In genomic region chr20:58650776-58651547, GRCh38 we compare ENCODE assay signal across 8 cellular contexts. TPM values are rescaled to one million over a fixed set of nuclear protein-coding genes. Genes with fewer than 3 reads are reported as not detected.
DNase-seq lines count a peak whose midpoint lies in the region; ATAC-seq lines count a peak whose summit lies in the region.

A gene with protein sequence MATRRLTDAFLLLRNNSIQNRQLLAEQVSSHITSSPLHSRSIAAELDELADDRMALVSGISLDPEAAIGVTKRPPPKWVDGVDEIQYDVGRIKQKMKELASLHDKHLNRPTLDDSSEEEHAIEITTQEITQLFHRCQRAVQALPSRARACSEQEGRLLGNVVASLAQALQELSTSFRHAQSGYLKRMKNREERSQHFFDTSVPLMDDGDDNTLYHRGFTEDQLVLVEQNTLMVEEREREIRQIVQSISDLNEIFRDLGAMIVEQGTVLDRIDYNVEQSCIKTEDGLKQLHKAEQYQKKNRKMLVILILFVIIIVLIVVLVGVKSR (plus strand): TSS chr20:58651283. CDS start chr20:58652007, 724 bp downstream.

- H3K27me3 Mint-ChIP-seq in natural killer cell treated with Interleukin-12 subunit alpha and Interleukin-12 subunit beta and Interleukin-15 and Interleukin-18, amount 100 ng/mL, for 72 hours = no peaks in the 10 kb centered on the region

- peak within 1 kb of the TSS; percentile 97 to 98 for H3K27ac Mint-ChIP-seq in natural killer cell treated with Interleukin-12 subunit alpha and Interleukin-12 subunit beta and Interleukin-15 and Interleukin-18, amount 100 ng/mL, for 72 hours

- peak; percentile 59 for ATAC-seq in GM21825 (IDR thresholded peaks at IDR 0.05; ENCODE audit: unreplicated experiment)
- ATAC-seq in natural killer cell treated with Interleukin-12 subunit alpha and Interleukin-12 subunit beta and Interleukin-15 and Interleukin-18, amount 100 ng/mL, for 72 hours = peak; percentile 91 to 94

- peaks cover 12 to 25% of the 10 kb centered on the region in 2 donors for H3K4me1 Mint-ChIP-seq in natural killer cell treated with Interleukin-12 subunit alpha and Interleukin-12 subunit beta and Interleukin-15 and Interleukin-18, amount 100 ng/mL, for 72 hours (ENCODE audit: low read depth in 2 of 2)

- DNase-seq in DMS79 (lab: John Stamatoyannopoulos, UW) (peak; percentile 87), LHCN-M2 (ENCODE audit: low read depth) (peak; percentile 94), RPMI8226 (peak; percentile 95), fibroblast of peridontal ligament (ENCODE audit: extremely low read depth) (peak; percentile 89)
- peak; percentile 83 for DNase-seq in activated T-helper 9 cell treated with anti-CD3 and anti-CD28 coated beads, Interleukin-2, amount 50 U/mL, for 16 hours (ENCODE audit: low read depth)
- DNase-seq in natural killer cell treated with Interleukin-12 subunit alpha and Interleukin-12 subunit beta and Interleukin-15 and Interleukin-18, amount 100 ng/mL, for 72 hours (ENCODE audit: low spot score) = peak; percentile 89
- peak; percentile 83 for DNase-seq in stimulated activated naive CD4-positive, alpha-beta T cell treated with Interleukin-2 at 50 U/mL for 16 hours (lab: John Stamatoyannopoulos, UW)

- H3K4me3 Mint-ChIP-seq in natural killer cell treated with Interleukin-12 subunit alpha and Interleukin-12 subunit beta and Interleukin-15 and Interleukin-18, amount 100 ng/mL, for 72 hours = peak within 1 kb of the TSS; percentile 94

- no peaks in the 10 kb centered on the region for H3K9me3 Mint-ChIP-seq in natural killer cell treated with Interleukin-12 subunit alpha and Interleukin-12 subunit beta and Interleukin-15 and Interleukin-18, amount 100 ng/mL, for 72 hours

- peaks cover 14% of the 10 kb centered on the region for H3K36me3 Mint-ChIP-seq in natural killer cell treated with Interleukin-12 subunit alpha and Interleukin-12 subunit beta and Interleukin-15 and Interleukin-18, amount 100 ng/mL, for 72 hours

RNA-seq across cellular contexts. Expression of the gene that starts here (rescaled TPM):
- 18.4 and 21.5 TPM in 2 replicates for total RNA-seq in LHCN-M2 (2014; rRNA removed)
- 22.2 TPM for polyA plus RNA-seq in LHCN-M2 (2012)
- 10 to 100 TPM; 92.4 to 92.8 TPM for total RNA-seq in natural killer cell treated with Interleukin-12 subunit alpha and Interleukin-12 subunit beta and Interleukin-15 and Interleukin-18, amount 100 ng/mL, for 72 hours

Comparison
In these comparisons a context has a peak if more than half of its experiments do, and no peak if none do; other contexts are left out.
1. Peak in every context shown above with its lines: DNase-seq and ATAC-seq.